ENCODE assay signal across 2 cellular contexts in genomic region chr21:37337831-37338230, GRCh38.
A peak's percentile ranks its signal among the peaks of the same experiment; 100 is the strongest.
TF ChIP-seq lines count a peak whose summit lies in the region.

No MANE protein-coding gene starts in this region.

TF ChIP-seq in HCT116, 20 proteins besides CTCF, POLR2A, EP300 and RAD21:
- TF ChIP-seq ELF1 (IDR thresholded peaks at IDR 0.05; ENCODE audit: borderline replicate concordance, low read depth) (no peak), SIN3A (IDR thresholded peaks at IDR 0.05; ENCODE audit: low read depth) (no peak), TCF7L2 (IDR thresholded peaks at IDR 0.05; ENCODE audit: borderline replicate concordance, extremely low read depth, insufficient read depth, insufficient read length) (no peak), CEBPB (IDR thresholded peaks at IDR 0.05; ENCODE audit: low read depth) (no peak), YY1 (IDR thresholded peaks at IDR 0.05; ENCODE audit: extremely low read depth, insufficient replicate concordance, low read depth, low read length) (no peak), EZH2 (IDR thresholded peaks at IDR 0.05) (no peak), MAX (IDR thresholded peaks at IDR 0.05) (no peak), REST (IDR thresholded peaks at IDR 0.05; ENCODE audit: low read depth) (no peak), EGR1 (IDR thresholded peaks at IDR 0.05; ENCODE audit: low read depth) (no peak)

TF ChIP-seq in K562, 482 proteins besides CTCF, POLR2A, EP300 and RAD21:
- 0 out of 2 replicates have a peak, but pooled peaks have one; percentile 14 for TF ChIP-seq POLR2H (tag; IDR thresholded peaks at IDR 0.05; ENCODE audit: low read depth)
- TF ChIP-seq SMARCA5 (IDR thresholded peaks at IDR 0.05) = no peak
- 0 out of 2 replicates have a peak, but pooled peaks have one; percentile 24 for TF ChIP-seq THRA (IDR thresholded peaks at IDR 0.05)
TF ChIP-seq in K562: peak in this region for 2.
